ENCODE assay signal across 16 cellular contexts in the genomic region with DNA sequence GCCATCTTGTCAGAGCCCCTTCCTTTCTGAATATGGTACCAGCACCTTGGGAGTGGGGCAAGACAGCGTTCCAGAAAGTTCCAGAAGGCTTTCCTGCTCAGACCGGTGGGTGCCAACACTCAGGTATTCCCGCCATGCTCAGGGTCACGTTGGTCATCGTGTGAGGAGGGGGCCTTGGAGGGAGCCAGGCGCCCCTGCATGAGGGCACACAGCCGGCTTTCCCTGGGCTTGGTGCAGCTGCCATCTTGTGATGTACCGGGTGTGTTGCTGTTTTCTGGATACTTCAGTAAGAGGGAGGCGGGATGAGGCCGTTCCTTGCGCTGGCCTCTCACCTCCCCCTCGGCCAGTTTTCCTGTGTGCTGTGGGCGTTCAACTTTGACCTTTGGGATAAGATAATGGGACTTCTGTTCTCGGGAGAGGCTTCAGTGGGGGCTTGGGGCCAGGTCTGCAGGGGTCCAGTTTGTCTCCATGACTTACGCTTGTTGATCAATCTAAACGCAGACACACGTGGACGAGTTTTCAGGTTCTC.
A peak's percentile ranks its signal among the peaks of the same experiment; 100 is the strongest.
DNase-seq lines count a peak whose midpoint lies in the region; ATAC-seq, FAIRE-seq and TF ChIP-seq lines count a peak whose summit lies in the region.
"Had no signal": no experiment of that assay in that cellular context is flagged by ENCODE, and none has a peak within 500 bp of the region (broad histone marks: within the 10 kb centered on the region; RNA-seq: fewer than 3 reads in every experiment).

No MANE protein-coding gene starts in this region.

- peak overlapping the region; percentile 47 for H3K27ac Mint-ChIP-seq in neural crest cell (ENCODE audit: unreplicated experiment)
- H3K27ac Mint-ChIP-seq: B cell; CD8-positive, alpha-beta T cell had no signal

- no peak for TF ChIP-seq RAD21 in HepG2 (CRISPR knock-in tag; IDR thresholded peaks at IDR 0.05)

- FAIRE-seq in HepG2 (lab: Jason Lieb, UNC): no peak

- H2AFZ ChIP-seq in HepG2 (ENCODE audit: low read length): no peak overlapping the region

- no peaks in the 10 kb centered on the region for H4K20me1 ChIP-seq in HepG2 (ENCODE audit: insufficient read depth, low read length)

- H3K27me3 Mint-ChIP-seq in neural crest cell (ENCODE audit: low read depth): peaks cover 6% of the 10 kb centered on the region

- H3K27ac ChIP-seq in HepG2 (ENCODE audit: extremely low read length, insufficient read depth, low read length) (no peak overlapping the region), right lobe of liver (no peak overlapping the region)
- H3K27ac ChIP-seq: BLaER1 treated with 17β-estradiol and CSF1 and Interleukin-3, amounts not matched to agents 10 nM and 100 nM had no signal

- no peak overlapping the region for H3K9ac ChIP-seq in HepG2 (ENCODE audit: insufficient read depth, low read depth, low read length)
- H3K9ac ChIP-seq: BLaER1 treated with 17β-estradiol and CSF1 and Interleukin-3, amounts not matched to agents 10 nM and 100 nM had no signal

- peak in 1 of 2 experiments; percentile 8; a peak in 1 of 4 replicates for TF ChIP-seq EP300 in HepG2 (IDR thresholded peaks at IDR 0.05; ENCODE audit: low read depth in 2 of 2, low read length in 2 of 2)
- TF ChIP-seq EP300 in HepG2 (CRISPR knock-in tag; IDR thresholded peaks at IDR 0.05; ENCODE audit: borderline replicate concordance): no peak

- peak overlapping the region; percentile 11 for H3K4me2 ChIP-seq in HepG2 (ENCODE audit: low read depth, low read length)

- 45% methylated on average over 17 of the region's 18 CpGs for WGBS in HepG2 (ENCODE audit: low lambda C conversion rate)
- 64% methylated on average over 3 of the region's 18 CpGs for WGBS in right lobe of liver (ENCODE audit: insufficient coverage, low coverage, low lambda C conversion rate, missing lambda C conversion rate)

- TF ChIP-seq CTCF in HepG2 (CRISPR knock-in tag; IDR thresholded peaks at IDR 0.05) (no peak; the same call in 1 of the 2 replicates), right lobe of liver (IDR thresholded peaks at IDR 0.05) (no peak), neural crest cell (conservative IDR thresholded peaks at IDR 0.05) (no peak)

- H3K36me3 ChIP-seq in HepG2 (replicated peaks in 1 of 2; ENCODE audit: control insufficient read depth in 1 of 2, insufficient read depth in 2 of 2, low read length in 2 of 2) (no peaks in the 10 kb centered on the region), right lobe of liver (no peaks in the 10 kb centered on the region), MG63 (no peaks in the 10 kb centered on the region)
- H3K36me3 ChIP-seq: BLaER1 treated with 17β-estradiol and CSF1 and Interleukin-3, amounts not matched to agents 10 nM and 100 nM; HAP-1 had no signal

- no peak overlapping the region for H3K4me3 ChIP-seq in HepG2 (replicated peaks in 1 of 3; ENCODE audit: insufficient read depth in 1 of 3, low read depth in 2 of 3, low read length in 3 of 3)
- H3K4me3 ChIP-seq in right lobe of liver: no peak overlapping the region
- H3K4me3 ChIP-seq in MG63: no peak overlapping the region
- H3K4me3 ChIP-seq: BLaER1 treated with 17β-estradiol and CSF1 and Interleukin-3, amounts not matched to agents 10 nM and 100 nM; HAP-1 had no signal

- CTCF ChIA-PET in HepG2 (lab: Yijun Ruan, JAX; ENCODE audit: low intra/inter-chr PET ratio, low total read pairs): no interaction called here

- DNase-seq in HepG2 (ENCODE audit: low spot score) (no peak), right lobe of liver (no peak), neural crest cell (ENCODE audit: low read depth, low spot score) (peak; percentile 40), sciatic nerve (ENCODE audit: low spot score) (no peak), MG63 (no peak), ACHN (no peak), SW480 (ENCODE audit: low spot score) (no peak)
- DNase-seq: 8988T; Calu3; CD8-positive, alpha-beta T cell; DMS79 treated with DMSO at 0.1 percent for 48 hours; GF-D8; GOT3 had no signal

- H3K27me3 ChIP-seq in HepG2 (ENCODE audit: control insufficient read depth in 1 of 2, insufficient read depth in 2 of 2, low read length in 2 of 2) (peaks cover 0 to 3% of the 10 kb centered on the region in 2 experiments; a peak in 2 of 5 replicates), right lobe of liver (no peaks in the 10 kb centered on the region), MG63 (peaks cover 2% of the 10 kb centered on the region; the same call in 1 of the 2 replicates)

- no peaks in the 10 kb centered on the region for H3K36me3 Mint-ChIP-seq in neural crest cell (ENCODE audit: low read depth)
- H3K36me3 Mint-ChIP-seq: CD8-positive, alpha-beta T cell had no signal

- in situ Hi-C loops in HepG2 (cut with HindIII; ENCODE audit: extremely low pct_ligation_motif_present, low pct_unique_long_range_greater_than_20kb) (no loop called here), ACHN (cut with HindIII; ENCODE audit: low pct_ligation_motif_present, low pct_unique_long_range_greater_than_20kb, low sequenced_read_pairs) (no loop called here)

- no peak for TF ChIP-seq POLR2A in HepG2 (IDR thresholded peaks at IDR 0.05; ENCODE audit: insufficient read depth in 1 of 2, low read depth in 2 of 2, low read length in 2 of 2)
- no peak for TF ChIP-seq POLR2A in right lobe of liver (IDR thresholded peaks at IDR 0.05)

- intact Hi-C loops in HepG2 (cut with micrococcal nuclease; ENCODE audit: unreplicated experiment) (no loop called here), right lobe of liver (cut with DNase I) (no loop called here), sciatic nerve (cut with DNase I) (no loop called here)

- no peaks in the 10 kb centered on the region for H3K79me2 ChIP-seq in HepG2 (ENCODE audit: insufficient read depth, low read length)

- H3K9me3 Mint-ChIP-seq in neural crest cell: no peaks in the 10 kb centered on the region
- H3K9me3 Mint-ChIP-seq: CD8-positive, alpha-beta T cell had no signal

- H3K4me1 ChIP-seq in HepG2 (ENCODE audit: insufficient read depth, low read length) (peaks cover 67% of the 10 kb centered on the region), right lobe of liver (no peaks in the 10 kb centered on the region)
- H3K4me1 ChIP-seq: HAP-1 had no signal

- peak overlapping the region; percentile 73 for H3K4me3 Mint-ChIP-seq in neural crest cell
- H3K4me3 Mint-ChIP-seq: B cell; CD8-positive, alpha-beta T cell had no signal

- POLR2A ChIA-PET in HepG2 (lab: Yijun Ruan, JAX): no interaction called here

- BruUV-seq in HepG2 (replicated peaks; lab: Mats Ljungman, UMichigan): no TSS peak

- H3K9me3 ChIP-seq in HepG2 (ENCODE audit: low read length): no peaks in the 10 kb centered on the region
- H3K9me3 ChIP-seq in right lobe of liver: no peaks in the 10 kb centered on the region
- no peaks in the 10 kb centered on the region for H3K9me3 ChIP-seq in MG63
- H3K9me3 ChIP-seq: BLaER1 treated with 17β-estradiol and CSF1 and Interleukin-3, amounts not matched to agents 10 nM and 100 nM; HAP-1 had no signal

- H3K4me1 Mint-ChIP-seq in neural crest cell: peaks cover 71% of the 10 kb centered on the region
- H3K4me1 Mint-ChIP-seq: B cell had no signal

- ATAC-seq in HepG2: no peak
- no peak for ATAC-seq in right lobe of liver
- peak; percentile 7 for ATAC-seq in sciatic nerve
- ATAC-seq: CD8-positive, alpha-beta T cell had no signal

TF ChIP-seq in HepG2, 621 proteins besides CTCF, POLR2A, EP300 and RAD21 (continues in another document):
- no peak for TF ChIP-seq FOXP1 (IDR thresholded peaks at IDR 0.05)
- no peak for TF ChIP-seq FOXP1 (CRISPR knock-in tag; IDR thresholded peaks at IDR 0.05)
- peak; percentile 59 for TF ChIP-seq NR2F6 (IDR thresholded peaks at IDR 0.05)
- no peak for TF ChIP-seq NR2F6 (CRISPR knock-in tag; IDR thresholded peaks at IDR 0.05)
- TF ChIP-seq, protein P1, sequence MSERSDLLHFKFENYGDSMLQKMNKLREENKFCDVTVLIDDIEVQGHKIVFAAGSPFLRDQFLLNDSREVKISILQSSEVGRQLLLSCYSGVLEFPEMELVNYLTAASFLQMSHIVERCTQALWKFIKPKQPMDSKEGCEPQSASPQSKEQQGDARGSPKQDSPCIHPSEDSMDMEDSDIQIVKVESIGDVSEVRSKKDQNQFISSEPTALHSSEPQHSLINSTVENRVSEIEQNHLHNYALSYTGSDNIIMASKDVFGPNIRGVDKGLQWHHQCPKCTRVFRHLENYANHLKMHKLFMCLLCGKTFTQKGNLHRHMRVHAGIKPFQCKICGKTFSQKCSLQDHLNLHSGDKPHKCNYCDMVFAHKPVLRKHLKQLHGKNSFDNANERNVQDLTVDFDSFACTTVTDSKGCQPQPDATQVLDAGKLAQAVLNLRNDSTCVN (CRISPR knock-in tag; IDR thresholded peaks at IDR 0.05; ENCODE audit: borderline replicate concordance): peak; percentile 64; the same call in 1 of the 2 replicates
- TF ChIP-seq ZBTB7B (CRISPR knock-in tag; IDR thresholded peaks at IDR 0.05): 0 out of 2 replicates have a peak, but pooled peaks have one; percentile 37
- TF ChIP-seq, protein P2, sequence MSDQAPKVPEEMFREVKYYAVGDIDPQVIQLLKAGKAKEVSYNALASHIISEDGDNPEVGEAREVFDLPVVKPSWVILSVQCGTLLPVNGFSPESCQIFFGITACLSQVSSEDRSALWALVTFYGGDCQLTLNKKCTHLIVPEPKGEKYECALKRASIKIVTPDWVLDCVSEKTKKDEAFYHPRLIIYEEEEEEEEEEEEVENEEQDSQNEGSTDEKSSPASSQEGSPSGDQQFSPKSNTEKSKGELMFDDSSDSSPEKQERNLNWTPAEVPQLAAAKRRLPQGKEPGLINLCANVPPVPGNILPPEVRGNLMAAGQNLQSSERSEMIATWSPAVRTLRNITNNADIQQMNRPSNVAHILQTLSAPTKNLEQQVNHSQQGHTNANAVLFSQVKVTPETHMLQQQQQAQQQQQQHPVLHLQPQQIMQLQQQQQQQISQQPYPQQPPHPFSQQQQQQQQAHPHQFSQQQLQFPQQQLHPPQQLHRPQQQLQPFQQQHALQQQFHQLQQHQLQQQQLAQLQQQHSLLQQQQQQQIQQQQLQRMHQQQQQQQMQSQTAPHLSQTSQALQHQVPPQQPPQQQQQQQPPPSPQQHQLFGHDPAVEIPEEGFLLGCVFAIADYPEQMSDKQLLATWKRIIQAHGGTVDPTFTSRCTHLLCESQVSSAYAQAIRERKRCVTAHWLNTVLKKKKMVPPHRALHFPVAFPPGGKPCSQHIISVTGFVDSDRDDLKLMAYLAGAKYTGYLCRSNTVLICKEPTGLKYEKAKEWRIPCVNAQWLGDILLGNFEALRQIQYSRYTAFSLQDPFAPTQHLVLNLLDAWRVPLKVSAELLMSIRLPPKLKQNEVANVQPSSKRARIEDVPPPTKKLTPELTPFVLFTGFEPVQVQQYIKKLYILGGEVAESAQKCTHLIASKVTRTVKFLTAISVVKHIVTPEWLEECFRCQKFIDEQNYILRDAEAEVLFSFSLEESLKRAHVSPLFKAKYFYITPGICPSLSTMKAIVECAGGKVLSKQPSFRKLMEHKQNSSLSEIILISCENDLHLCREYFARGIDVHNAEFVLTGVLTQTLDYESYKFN (CRISPR knock-in tag; conservative IDR thresholded peaks at IDR 0.05): 0 out of 2 replicates have a peak, but pooled peaks have one; percentile 34
- TF ChIP-seq NR2C2 (CRISPR knock-in tag; IDR thresholded peaks at IDR 0.05; ENCODE audit: borderline replicate concordance): peak; percentile 74
